ENCODE assay signal across 8 cellular contexts in the genomic region with DNA sequence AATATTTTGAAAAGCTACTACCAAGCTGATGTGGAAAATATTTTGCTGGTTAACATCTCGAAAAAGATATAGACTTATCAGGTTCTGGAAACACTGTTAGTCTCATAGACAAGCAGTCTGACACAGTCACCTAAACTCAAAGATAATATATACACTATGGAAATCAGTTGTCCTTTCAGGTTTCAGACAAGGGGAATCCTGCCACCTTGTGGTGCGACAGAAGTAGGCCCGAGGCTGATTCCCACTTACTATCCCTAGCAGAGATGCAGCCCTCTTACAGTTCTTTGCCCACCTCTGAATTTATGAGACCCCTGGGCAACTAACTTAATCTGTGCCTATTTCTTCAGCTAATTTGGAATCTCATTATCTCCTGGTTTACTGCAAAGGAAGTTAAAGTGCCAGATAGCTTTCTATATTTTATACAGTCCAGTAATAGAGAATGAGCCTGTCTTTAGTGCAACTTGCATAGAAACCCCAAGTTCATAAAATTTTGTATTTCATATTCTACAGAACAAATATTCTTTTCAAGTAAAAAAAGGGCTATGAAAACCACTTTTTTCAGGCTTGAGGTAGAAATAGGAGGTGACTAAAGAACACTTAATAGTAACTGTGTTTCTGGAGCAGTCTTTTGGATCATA. TPM values are rescaled to one million over a fixed set of nuclear protein-coding genes. Genes with fewer than 3 reads are reported as not detected.
DNase-seq lines count a peak whose midpoint lies in the region; ATAC-seq and TF ChIP-seq lines count a peak whose summit lies in the region.

No MANE protein-coding gene starts in this region.

- DNase-seq in CD4-positive, alpha-beta memory T cell, result peak; percentile 49 to 57 (median 52)
- DNase-seq in HL-60 (ENCODE audit: low read depth in 1 of 2, low spot score in 1 of 2) (peak in 1 of 2 experiments; percentile 53), NCI-H748 (lab: John Stamatoyannopoulos, UW; ENCODE audit: unreplicated experiment) (peak; percentile 88), memory B cell (ENCODE audit: low spot score in 2 of 2) (peak; percentile 46 to 47)
- DNase-seq in activated CD4-positive, alpha-beta T cell treated with anti-CD3 and anti-CD28 coated beads, Interleukin-2, amount 50 U/mL, for 48 hours, result peak; percentile 50 to 60
- DNase-seq in effector CD8-positive, alpha-beta T cell (lab: John Stamatoyannopoulos, UW), result peak; percentile 24
- DNase-seq in stimulated activated CD8-positive, alpha-beta memory T cell treated with anti-CD3 and anti-CD28 coated beads, Interleukin-2, amount 100 ng/mL, for 48 hours (ENCODE audit: low read depth in 2 of 2), result peak; percentile 14 to 27

- TF ChIP-seq CTCF in HL-60 (IDR thresholded peaks at IDR 0.05; ENCODE audit: insufficient read depth, low read length), result peak; percentile 83

- H3K9me3 Mint-ChIP-seq in CD4-positive, alpha-beta memory T cell, result no peaks in the 10 kb centered on the region
- H3K9me3 Mint-ChIP-seq in memory B cell, result no peaks in the 10 kb centered on the region

- CTCF ChIA-PET in CD4-positive, alpha-beta memory T cell (lab: Charles Lee; ENCODE audit: partially characterized antibody), result interaction anchor here (0.6 to 13.8 kb wide), 25 partner anchors 8 to 432 kb away, joined by 3 to 220 read pairs (median 4); partner anchors contain the start of genes BRIX1, DNAJC21 and RAD1

- no peaks in the 10 kb centered on the region for H3K27me3 ChIP-seq in CD4-positive, alpha-beta memory T cell (ENCODE audit: insufficient read depth, low read length)
- no peaks in the 10 kb centered on the region for H3K27me3 ChIP-seq in HL-60 (ENCODE audit: insufficient read depth, poor library complexity, severe bottlenecking)

- peaks cover 0 to 3% of the 10 kb centered on the region in 2 donors for H3K36me3 Mint-ChIP-seq in CD4-positive, alpha-beta memory T cell
- H3K36me3 Mint-ChIP-seq in memory B cell, result peaks cover 3% of the 10 kb centered on the region

- H3K36me3 ChIP-seq in CD4-positive, alpha-beta memory T cell (ENCODE audit: insufficient read depth, low read length), result no peaks in the 10 kb centered on the region

- H3K27ac ChIP-seq in CD4-positive, alpha-beta memory T cell (ENCODE audit: low read depth, low read length), result no peak overlapping the region
- no peak overlapping the region for H3K27ac ChIP-seq in HL-60 (replicated peaks)

- ATAC-seq in GM19397 (IDR thresholded peaks at IDR 0.05; ENCODE audit: unreplicated experiment) (peak; percentile 80), memory B cell (ENCODE audit: low read depth) (peak; percentile 74)

- H3K4me3 ChIP-seq in CD4-positive, alpha-beta memory T cell (ENCODE audit: low read length in 2 of 2), result no peak overlapping the region
- no peak overlapping the region for H3K4me3 ChIP-seq in HL-60 (replicated peaks; ENCODE audit: insufficient read depth, low read length)

- H3K4me1 Mint-ChIP-seq in CD4-positive, alpha-beta memory T cell, result no peaks in the 10 kb centered on the region
- no peaks in the 10 kb centered on the region for H3K4me1 Mint-ChIP-seq in memory B cell

- intact Hi-C loops in CD4-positive, alpha-beta memory T cell (cut with micrococcal nuclease), result loop anchor here (1.0 kb wide), 2 partner anchors 412 to 424 kb away; no protein-coding TSS in a partner anchor

- POLR2A ChIA-PET in CD4-positive, alpha-beta memory T cell (lab: Charles Lee; ENCODE audit: partially characterized antibody), result interaction anchor here (0.8 to 1.2 kb wide), 2 partner anchors 17 to 31 kb away, joined by 3 read pairs; partner anchors contain the start of genes BRIX1, DNAJC21 and RAD1

- no peaks in the 10 kb centered on the region for H3K4me1 ChIP-seq in CD4-positive, alpha-beta memory T cell (ENCODE audit: insufficient read depth, low read length)

- no peak overlapping the region for H3K4me3 Mint-ChIP-seq in CD4-positive, alpha-beta memory T cell
- H3K4me3 Mint-ChIP-seq in memory B cell, result no peak overlapping the region

- H3K27ac Mint-ChIP-seq in CD4-positive, alpha-beta memory T cell, result no peak overlapping the region
- no peak overlapping the region for H3K27ac Mint-ChIP-seq in memory B cell

- H3K27me3 Mint-ChIP-seq in CD4-positive, alpha-beta memory T cell, result no peaks in the 10 kb centered on the region
- H3K27me3 Mint-ChIP-seq in memory B cell, result no peaks in the 10 kb centered on the region

- H3K9me3 ChIP-seq in CD4-positive, alpha-beta memory T cell (ENCODE audit: control insufficient read depth in 1 of 2, low read length in 2 of 2), result no peaks in the 10 kb centered on the region

RNA-seq across cellular contexts. Expression of gene RAD1, which starts 16.9 kb away (rescaled TPM):
- 10 to 100 TPM; 22.7 to 26.3 TPM for total RNA-seq in CD4-positive, alpha-beta memory T cell
- polyA plus RNA-seq in CD4-positive, alpha-beta memory T cell, result 10 to 100 TPM; 16.2 to 21.8 TPM

RNA-seq across cellular contexts. Expression of gene BRIX1, which starts 17.1 kb away (rescaled TPM):
- total RNA-seq in CD4-positive, alpha-beta memory T cell, result 10 to 100 TPM; 27.1 to 30.9 TPM
- 10 to 100 TPM; 50.2 to 63.9 TPM for polyA plus RNA-seq in CD4-positive, alpha-beta memory T cell

RNA-seq across cellular contexts. Expression of gene DNAJC21, which starts 31.0 kb away (rescaled TPM):
- total RNA-seq in CD4-positive, alpha-beta memory T cell, result 10 to 100 TPM; 63.7 to 67.9 TPM
- 10 to 100 TPM; 10.1 to 29.9 TPM for polyA plus RNA-seq in CD4-positive, alpha-beta memory T cell

RNA-seq across cellular contexts. Expression of gene TTC23L, which starts 59.4 kb away (rescaled TPM):
- total RNA-seq in CD4-positive, alpha-beta memory T cell, result under 1 TPM in 1 of 2 experiments, not detected in 1; 0.47 TPM
- not detected for polyA plus RNA-seq in CD4-positive, alpha-beta memory T cell
